Comparison of ENCODE assay signal across 26 cellular contexts in the genomic region with DNA sequence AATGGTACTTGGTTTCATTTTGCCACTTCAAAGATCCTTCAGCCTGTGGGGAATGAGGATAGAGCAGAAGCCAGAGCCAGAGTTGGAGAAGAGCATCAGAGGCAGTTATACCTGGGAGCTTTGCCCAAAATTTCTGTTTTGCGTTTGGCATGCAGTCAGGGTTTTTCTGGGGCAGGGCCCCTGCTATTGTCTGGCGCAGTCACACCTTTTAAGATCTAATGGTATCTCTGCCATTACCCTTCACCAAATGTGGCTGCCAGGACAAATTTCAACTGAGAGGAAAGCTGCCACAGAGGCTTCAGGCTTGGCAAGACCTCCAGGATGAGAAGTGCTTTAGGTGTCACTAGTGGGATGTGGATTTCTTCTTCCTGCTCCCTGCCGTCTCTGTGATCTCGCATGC.
"Had no signal": no experiment of that assay in that cellular context is flagged by ENCODE, and none has a peak within 500 bp of the region (broad histone marks: within the 10 kb centered on the region; RNA-seq: fewer than 3 reads in every experiment).

No MANE protein-coding gene starts in this region.

- H3K4me1 ChIP-seq: ascending aorta, body of pancreas had no signal

- H3K27ac ChIP-seq: ascending aorta, body of pancreas had no signal

- H3K36me3 ChIP-seq: ascending aorta had no signal

- H3K27me3 ChIP-seq: ascending aorta, body of pancreas had no signal

- FAIRE-seq: bronchial epithelial cell, colon had no signal

- DNase-seq: activated CD4-positive, alpha-beta T cell treated with anti-CD3 and anti-CD28 coated beads for 48 hours; activated CD4-positive, alpha-beta T cell treated with anti-CD3 and anti-CD28 coated beads, Interleukin-2, amount 50 U/mL, for 48 hours; activated CD4-positive, CD25-positive, alpha-beta regulatory T cell treated with anti-CD3 and anti-CD28 coated beads, Interleukin-2, amount 50 U/mL, for 72 hours; activated CD8-positive, alpha-beta memory T cell treated with anti-CD3 and anti-CD28 coated beads, Interleukin-2, amount 10 ng/mL, durations not matched to agents 7 days and 5 days; activated effector memory CD4-positive, alpha-beta T cell treated with anti-CD3 and anti-CD28 coated beads, Interleukin-2, amount 50 U/mL, for 16 hours; activated naive CD4-positive, alpha-beta T cell treated with Interleukin-2 at 50 U/mL for 16 hours; activated naive CD8-positive, alpha-beta T cell treated with anti-CD3 and anti-CD28 coated beads, Interleukin-2, amount 50 U/mL, for 24 hours; activated T-cell treated with anti-CD3 and anti-CD28 coated beads, Interleukin-2, amount 50 U/mL, for 4 hours; amniotic stem cell; body of pancreas; KG1; MV-4-11; NCI-H1436; NCI-H1694 treated with DMSO at 0.1 percent for 48 hours; NCI-H2029 treated with DMSO at 0.1 percent for 48 hours; NCI-H2171; NCI-H2227 treated with DMSO at 0.1 percent for 48 hours; NCI-H446 treated with DMSO at 0.1 percent for 48 hours; NCI-H524 treated with DMSO at 0.1 percent for 48 hours; NCI-H748 treated with DMSO at 0.1 percent for 48 hours; SIG-M5; T-helper 17 cell; T-helper 9 cell had no signal

- H3K4me3 ChIP-seq: ascending aorta, body of pancreas had no signal

- H3K9me3 ChIP-seq: ascending aorta, body of pancreas had no signal
